12 cellular contexts compared by ENCODE assay signal in genomic region chr11:116357769-116358544, GRCh38.
DNase-seq lines count a peak whose midpoint lies in the region; ATAC-seq, FAIRE-seq and TF ChIP-seq lines count a peak whose summit lies in the region.
"Had no signal": no experiment of that assay in that cellular context is flagged by ENCODE, and none has a peak within 500 bp of the region (broad histone marks: within the 10 kb centered on the region; RNA-seq: fewer than 3 reads in every experiment).

No MANE protein-coding gene starts in this region.

- ATAC-seq in mucosa of descending colon (peak; percentile 84), GM19397 (IDR thresholded peaks at IDR 0.05; ENCODE audit: unreplicated experiment) (no peak), HG03354 (IDR thresholded peaks at IDR 0.05; ENCODE audit: poor library complexity, severe bottlenecking, unreplicated experiment) (no peak)
- ATAC-seq: left lobe of liver had no signal

- TF ChIP-seq CTCF in dorsolateral prefrontal cortex (IDR thresholded peaks at IDR 0.05 in 54 of 56, conservative IDR thresholded peaks at IDR 0.05 in 2 of 56; ENCODE audit: low read depth in 1 of 56, partially characterized antibody in 56 of 56), result peak in 45 of 56 donors; percentile 15 to 52 (median 33)
- peak; percentile 45 for TF ChIP-seq CTCF in mucosa of descending colon (IDR thresholded peaks at IDR 0.05)

- no peaks in the 10 kb centered on the region; the same call in 1 of the 2 replicates for H3K27me3 ChIP-seq in HUES6 (ENCODE audit: control insufficient read depth, insufficient read depth, low read length)
- peaks cover 0 to 19% (median 0%) of the 10 kb centered on the region in 45 donors for H3K27me3 ChIP-seq in dorsolateral prefrontal cortex

- TF ChIP-seq POLR2A in H54 (IDR thresholded peaks at IDR 0.05; ENCODE audit: low read depth, low read length), result no peak

- H3K9me3 ChIP-seq in HUES6 (ENCODE audit: control insufficient read depth, insufficient read depth, low read depth, low read length), result no peaks in the 10 kb centered on the region
- no peaks in the 10 kb centered on the region for H3K9me3 ChIP-seq in mucosa of descending colon
- H3K9me3 ChIP-seq: tibial artery had no signal

- DNase-seq in D341Med (ENCODE audit: low spot score) (peak; percentile 94), dorsolateral prefrontal cortex (no peak), mucosa of descending colon (peak in 2 of 3 donors; percentile 14 to 57), H54 (ENCODE audit: insufficient read length, low spot score) (no peak), mesenteric fat pad (ENCODE audit: low spot score) (no peak)
- DNase-seq: effector CD8-positive, alpha-beta T cell; EL; tibial artery had no signal

- no peaks in the 10 kb centered on the region for H3K36me3 ChIP-seq in HUES6 (ENCODE audit: control insufficient read depth, insufficient read depth, low read length)
- no peaks in the 10 kb centered on the region for H3K36me3 ChIP-seq in mucosa of descending colon (ENCODE audit: low read depth)
- H3K36me3 ChIP-seq: tibial artery had no signal

- H3K9ac ChIP-seq in HUES6 (ENCODE audit: low read length), result no peak overlapping the region

- H3K4me3 ChIP-seq in HUES6 (ENCODE audit: low read depth, low read length) (no peak overlapping the region), dorsolateral prefrontal cortex (no peak overlapping the region), mucosa of descending colon (no peak overlapping the region)
- H3K4me3 ChIP-seq: tibial artery had no signal

- H3K27ac ChIP-seq in HUES6 (ENCODE audit: low read depth, low read length) (0 out of 2 replicates have a peak overlapping the region, but pooled peaks have one; percentile 7), dorsolateral prefrontal cortex (no peak overlapping the region)
- H3K27ac ChIP-seq: tibial artery had no signal

- FAIRE-seq in H54 (lab: Jason Lieb, UNC), result no peak

- H3K4me1 ChIP-seq in HUES6 (ENCODE audit: control insufficient read depth, insufficient read depth, low read length) (peaks cover 35% of the 10 kb centered on the region), mucosa of descending colon (ENCODE audit: low read depth) (no peaks in the 10 kb centered on the region)
- H3K4me1 ChIP-seq: tibial artery had no signal

- intact Hi-C loops in dorsolateral prefrontal cortex (cut with DNase I) (no loop called here), mucosa of descending colon (cut with DNase I, micrococcal nuclease) (loop anchor here in 1 of 2 donors (10.0 kb wide), 1 partner anchor 147 kb away; no protein-coding TSS in a partner anchor)

Comparison
In these comparisons a context has a peak if more than half of its experiments do, and no peak if none do; other contexts are left out.
1. DNase-seq: peak in D341Med (single experiment) and mucosa of descending colon (2 of 3); none in dorsolateral prefrontal cortex (0 of 10), H54 (single experiment) and mesenteric fat pad (single experiment).